ENCODE assay signal across 8 cellular contexts in genomic region chr22:39545310-39546063, GRCh38. TPM values are rescaled to one million over a fixed set of nuclear protein-coding genes. Genes with fewer than 3 reads are reported as not detected.
DNase-seq lines count a peak whose midpoint lies in the region; ATAC-seq, FAIRE-seq and TF ChIP-seq lines count a peak whose summit lies in the region.

No MANE protein-coding gene starts in this region.

- H3K9me2 ChIP-seq in OCI-LY7 (ENCODE audit: insufficient read depth, low read length) = no peaks in the 10 kb centered on the region

- H2BK5ac ChIP-seq in H9 (ENCODE audit: insufficient read length, low read length) = no peak overlapping the region
- no peak overlapping the region for H2BK5ac ChIP-seq in H1 (ENCODE audit: low read depth, low read length)

- H3K9ac ChIP-seq in H9 (ENCODE audit: extremely low read depth, insufficient read length, low read length) (no peak overlapping the region), H1 (replicated peaks in 1 of 4; ENCODE audit: extremely low read depth in 1 of 4, low read depth in 3 of 4, low read length in 3 of 4) (no peak overlapping the region)

- no peaks in the 10 kb centered on the region for H3K9me3 ChIP-seq in H9 (ENCODE audit: control insufficient read depth, low read depth, low read length)
- no peaks in the 10 kb centered on the region for H3K9me3 ChIP-seq in H1 (ENCODE audit: insufficient read depth in 2 of 2, low read depth in 1 of 2, low read length in 1 of 2)
- H3K9me3 ChIP-seq in OCI-LY7 (ENCODE audit: low read length) = no peaks in the 10 kb centered on the region

- BruUV-seq in OCI-LY7 (replicated peaks; lab: Mats Ljungman, UMichigan) = no TSS peak

- no peak overlapping the region for H4K5ac ChIP-seq in H9 (ENCODE audit: insufficient read length, low read depth, low read length)
- no peak overlapping the region for H4K5ac ChIP-seq in H1 (ENCODE audit: insufficient read length, low read depth, low read length)

- no peak overlapping the region for H3K56ac ChIP-seq in H9 (ENCODE audit: insufficient read length, low read depth, low read length)
- H3K56ac ChIP-seq in H1 (replicated peaks; ENCODE audit: insufficient read length, low read depth, low read length) = no peak overlapping the region

- no peaks in the 10 kb centered on the region for H3K79me1 ChIP-seq in H9 (ENCODE audit: insufficient read depth, low read depth, low read length, poor library complexity, severe bottlenecking)
- no peaks in the 10 kb centered on the region for H3K79me1 ChIP-seq in H1 (ENCODE audit: low read depth, low read length)

- peak; percentile 18 to 26; a peak in 2 of 4 replicates for TF ChIP-seq RAD21 in H1 (IDR thresholded peaks at IDR 0.05 in 1 of 2, conservative IDR thresholded peaks at IDR 0.05 in 1 of 2; ENCODE audit: low read depth in 2 of 2, low read length in 2 of 2)

- H3K4me3 Mint-ChIP-seq in H9 = peak overlapping the region in 1 of 2 experiments; percentile 22; a peak in 2 of 5 replicates

- H4K8ac ChIP-seq in H9 (replicated peaks; ENCODE audit: insufficient read length, low read depth, low read length) = no peak overlapping the region
- H4K8ac ChIP-seq in H1 (ENCODE audit: extremely low read depth, insufficient read depth, low read length) = no peak overlapping the region

- TF ChIP-seq POLR2A in H1 (IDR thresholded peaks at IDR 0.05; ENCODE audit: control extremely low read depth in 1 of 2, low read depth in 2 of 2, low read length in 2 of 2) (no peak), lower leg skin (IDR thresholded peaks at IDR 0.05) (no peak)

- H3K4me1 ChIP-seq in H9 (ENCODE audit: insufficient read depth, low read length) = no peaks in the 10 kb centered on the region
- H3K4me1 ChIP-seq in H1 (replicated peaks in 1 of 4; ENCODE audit: control insufficient read depth in 3 of 4, insufficient read depth in 4 of 4, low read length in 3 of 4) = no peaks in the 10 kb centered on the region; a peak in 1 of 7 replicates
- no peaks in the 10 kb centered on the region for H3K4me1 ChIP-seq in OCI-LY7 (ENCODE audit: insufficient read depth, low read length, poor library complexity, severe bottlenecking)

- H3K4me1 Mint-ChIP-seq in H9 = peaks cover 10 to 16% of the 10 kb centered on the region in 2 experiments

- H3K23me2 ChIP-seq in H9 (ENCODE audit: insufficient read length, low read depth, low read length, poor library complexity, severe bottlenecking) (no peaks in the 10 kb centered on the region), H1 (ENCODE audit: low read depth, low read length) (no peaks in the 10 kb centered on the region; the same call in 1 of the 2 replicates)

- DNase-seq in H9 (peak; percentile 83), H1 (ENCODE audit: low read depth in 1 of 2, low spot score in 2 of 2) (peak in 1 of 2 experiments; percentile 92), NCI-H146 treated with DMSO at 0.1 percent for 48 hours (lab: John Stamatoyannopoulos, UW; ENCODE audit: unreplicated experiment) (no peak), lower leg skin (ENCODE audit: low spot score in 2 of 2) (no peak), OCI-LY7 (ENCODE audit: low spot score) (no peak)
- peak; percentile 56 to 70 for DNase-seq in activated CD4-positive, alpha-beta T cell treated with anti-CD3 and anti-CD28 coated beads for 4 hours
- peak; percentile 49 for DNase-seq in stimulated activated CD4-positive, alpha-beta T cell treated with anti-CD3 and anti-CD28 coated beads, Interleukin-2, amount 100 ng/mL, for 4 hours (ENCODE audit: low read depth)

- H3K36me3 ChIP-seq in H1 (ENCODE audit: control insufficient read depth in 2 of 4, insufficient read depth in 4 of 4, low read length in 3 of 4) (no peaks in the 10 kb centered on the region), OCI-LY7 (ENCODE audit: insufficient read depth, low read length) (no peaks in the 10 kb centered on the region)

- H2AK5ac ChIP-seq in H9 (ENCODE audit: insufficient read length, low read length) (no peak overlapping the region), H1 (ENCODE audit: low read depth, low read length) (no peak overlapping the region)

- H3K23ac ChIP-seq in H9 (ENCODE audit: insufficient read length, low read depth, low read length) (no peak overlapping the region), H1 (ENCODE audit: insufficient read length) (no peak overlapping the region)

- H3K4me3 ChIP-seq in H1 (ENCODE audit: extremely low read depth in 1 of 4, insufficient read depth in 2 of 4, low read depth in 3 of 4, low read length in 4 of 4) (no peak overlapping the region), lower leg skin (ENCODE audit: low read depth, poor library complexity, severe bottlenecking) (no peak overlapping the region), OCI-LY7 (ENCODE audit: low read depth, low read length, poor library complexity, severe bottlenecking) (no peak overlapping the region)

- FAIRE-seq in H1 (lab: Jason Lieb, UNC) = peak; percentile 68

- CTCF ChIA-PET in H1 (lab: Charles Lee; ENCODE audit: partially characterized antibody) = interaction anchor here (0.8 to 8.2 kb wide), 15 partner anchors 9 to 490 kb away, joined by 3 to 50 read pairs (median 5); no protein-coding TSS in a partner anchor
- CTCF ChIA-PET in OCI-LY7 (lab: Charles Lee; ENCODE audit: unreplicated experiment) = no interaction called here

- peak overlapping the region; percentile 34 for H3K4me2 ChIP-seq in H9 (ENCODE audit: insufficient read depth, insufficient read length, low read length)
- no peak overlapping the region for H3K4me2 ChIP-seq in H1 (ENCODE audit: insufficient read depth in 1 of 2, low read depth in 2 of 2, low read length in 2 of 2)
- H3K4me2 ChIP-seq in OCI-LY7 (ENCODE audit: low read length) = no peak overlapping the region

- H3T11ph ChIP-seq in H9 (ENCODE audit: low read length) = no peak overlapping the region

- no peak overlapping the region for H2BK20ac ChIP-seq in H9 (ENCODE audit: low read depth, low read length, poor library complexity, severe bottlenecking)
- no peak overlapping the region for H2BK20ac ChIP-seq in H1 (ENCODE audit: low read length)

- H4K20me1 ChIP-seq in H9 (ENCODE audit: control insufficient read depth, insufficient read depth, insufficient read length) (no peaks in the 10 kb centered on the region), H1 (replicated peaks in 1 of 2; ENCODE audit: control insufficient read depth in 1 of 2, insufficient read depth in 2 of 2, low read length in 2 of 2) (peaks cover 0 to 3% of the 10 kb centered on the region in 2 experiments), OCI-LY7 (ENCODE audit: insufficient read depth, low read length) (no peaks in the 10 kb centered on the region)

- intact Hi-C loops in lower leg skin (cut with DNase I; ENCODE audit: low total_unique reads) = no loop called here
- intact Hi-C loops in OCI-LY7 (cut with micrococcal nuclease; ENCODE audit: unreplicated experiment) = no loop called here

- no peak for ATAC-seq in HG02642 (IDR thresholded peaks at IDR 0.05; ENCODE audit: poor library complexity, unreplicated experiment)

- WGBS in H9 (ENCODE audit: extremely low coverage, insufficient read length, low lambda C conversion rate) = no CpG with 5 or more reads among the region's 31 CpGs
- 42% methylated on average over 31 of the region's 31 CpGs; no CpG with 5 or more reads in 1 of the 2 experiments for WGBS in H1 (ENCODE audit: extremely low coverage in 1 of 2, insufficient coverage in 1 of 2, insufficient read length in 1 of 2, insufficient replicate concordance in 2 of 2, low coverage in 1 of 2, low lambda C conversion rate in 2 of 2, missing lambda C conversion rate in 1 of 2), 2 experiments
- 29 to 40% methylated on average over 25 to 31 of the region's 31 CpGs for WGBS in lower leg skin, 2 donors

- H3K27ac Mint-ChIP-seq in H9 = no peak overlapping the region

- H3K9me3 Mint-ChIP-seq in H9 = no peaks in the 10 kb centered on the region

- H2BK120ac ChIP-seq in H9 (ENCODE audit: low read depth, low read length, poor library complexity, severe bottlenecking) (no peak overlapping the region), H1 (replicated peaks; ENCODE audit: low read depth, low read length) (no peak overlapping the region)

- TF ChIP-seq CTCF in H9 (conservative IDR thresholded peaks at IDR 0.05) (no peak), H1 (IDR thresholded peaks at IDR 0.05; ENCODE audit: control extremely low read depth in 1 of 3, insufficient read depth in 1 of 3, low read depth in 1 of 3, low read length in 3 of 3) (no peak), lower leg skin (IDR thresholded peaks at IDR 0.05) (no peak), OCI-LY7 (conservative IDR thresholded peaks at IDR 0.05; ENCODE audit: low read length) (no peak)

- H4K91ac ChIP-seq in H9 (ENCODE audit: insufficient read length, low read depth, low read length) (no peak overlapping the region), H1 (replicated peaks; ENCODE audit: insufficient read length, low read length) (no peak overlapping the region)

- H3K14ac ChIP-seq in H9 (ENCODE audit: insufficient read depth, low read length) (no peak overlapping the region), H1 (ENCODE audit: insufficient read length) (no peak overlapping the region)

- TF ChIP-seq EP300 in H1 (IDR thresholded peaks at IDR 0.05; ENCODE audit: borderline replicate concordance in 1 of 2, low read depth in 2 of 2, low read length in 2 of 2) = no peak

- H3K27ac ChIP-seq in H9 (ENCODE audit: insufficient read length, low read depth, low read length) = no peak overlapping the region
- H3K27ac ChIP-seq in H1 (ENCODE audit: low read depth, low read length) = no peak overlapping the region
- H3K27ac ChIP-seq in OCI-LY7 (ENCODE audit: low read depth, low read length, poor library complexity, severe bottlenecking) = no peak overlapping the region

- no peaks in the 10 kb centered on the region for H3K36me3 Mint-ChIP-seq in H9 (ENCODE audit: insufficient read depth in 1 of 3, low read depth in 3 of 3)

- H2AFZ ChIP-seq in H9 (ENCODE audit: low read length) (no peak overlapping the region), H1 (ENCODE audit: low read length) (no peak overlapping the region), OCI-LY7 (ENCODE audit: low read length) (no peak overlapping the region)

- no peak overlapping the region for H3K4ac ChIP-seq in H9 (ENCODE audit: low read depth, low read length)
- H3K4ac ChIP-seq in H1 (replicated peaks; ENCODE audit: insufficient read length, low read depth, low read length) = no peak overlapping the region

- no peak overlapping the region for H2BK12ac ChIP-seq in H9 (ENCODE audit: insufficient read length, low read depth, low read length)
- no peak overlapping the region for H2BK12ac ChIP-seq in H1 (ENCODE audit: low read depth, low read length)

- POLR2A ChIA-PET in H1 (lab: Charles Lee; ENCODE audit: partially characterized antibody) (interaction anchor here (0.6 to 1.2 kb wide), 2 partner anchors 28 to 211 kb away, joined by 3 read pairs; no protein-coding TSS in a partner anchor), OCI-LY7 (lab: Charles Lee) (no interaction called here)

- H3K18ac ChIP-seq in H9 (ENCODE audit: insufficient read length, low read depth, low read length) = no peak overlapping the region
- peak overlapping the region; percentile 48; the same call in 1 of the 2 replicates for H3K18ac ChIP-seq in H1 (ENCODE audit: extremely low read depth, low read length)

- H3K79me2 ChIP-seq in H9 (ENCODE audit: insufficient read depth, low read length) (no peaks in the 10 kb centered on the region), H1 (ENCODE audit: control insufficient read depth in 1 of 2, insufficient read depth in 2 of 2, low read length in 2 of 2) (no peaks in the 10 kb centered on the region), OCI-LY7 (ENCODE audit: insufficient read depth, low read depth, low read length) (no peaks in the 10 kb centered on the region)

- peaks cover 79% of the 10 kb centered on the region for H3K27me3 Mint-ChIP-seq in H9 (ENCODE audit: low read depth)

- no peak overlapping the region for H2BK15ac ChIP-seq in H9 (ENCODE audit: low read depth, low read length)
- no peak overlapping the region for H2BK15ac ChIP-seq in H1 (ENCODE audit: low read length)

- no peaks in the 10 kb centered on the region; the same call in 1 of the 2 replicates for H3K27me3 ChIP-seq in H9 (ENCODE audit: insufficient read depth, low read length)
- H3K27me3 ChIP-seq in H1 (replicated peaks in 1 of 4; ENCODE audit: control insufficient read depth in 3 of 4, extremely low read depth in 1 of 4, insufficient read depth in 3 of 4, low read length in 3 of 4) = peaks cover 0 to 15% (median 11%) of the 10 kb centered on the region in 4 experiments; a peak in 6 of 7 replicates

RNA-seq across cellular contexts. Expression of gene RPS19BP1, which starts 12.9 kb away (rescaled TPM):
- total RNA-seq in H9 (2021) (65.0 and 72.2 TPM in 2 replicates), lower leg skin (100 to 1,000 TPM in 3 of 4 donors, 10 to 100 TPM in 1; 93.4 to 157 (median 121) TPM), OCI-LY7 (2022) (78.6 and 88.1 TPM in 2 replicates)
- total RNA-seq in H1 (2021; fragmentation: NEBNext Ultra II Directional; extraction: Animal tissue kit (Norgen Biotek cat#: 25700)) = 77.5 and 77.9 TPM in 2 replicates
- 97.9 and 120 TPM in 2 replicates for polyA plus RNA-seq in H1 (2011; rRNA removed)
- 120 TPM for polyA plus RNA-seq in H1 (2011; cell fraction: cytosol; rRNA removed)
- polyA plus RNA-seq in H1 (2011; cell fraction: nucleus; rRNA removed) = 94.6 TPM
- polyA plus RNA-seq in H1 (2012, experiment 1 of 2) = 79.6 to 99.4 TPM (median 89.0 TPM) in 4 replicates
- 100 TPM for polyA plus RNA-seq in H1 (2012, experiment 2 of 2)
- 71.2 TPM for polyA plus RNA-seq in H1 (2013, experiment 1 of 2)
- 71.6 TPM for polyA plus RNA-seq in H1 (2013, experiment 2 of 2)
- 7.8 and 8.1 TPM in 2 replicates for polyA minus RNA-seq in H1 (2011; rRNA and poly(A)+ RNA removed)
- 16.2 TPM for polyA minus RNA-seq in H1 (2011; cell fraction: cytosol; rRNA and poly(A)+ RNA removed)
- 23.8 TPM for polyA minus RNA-seq in H1 (2011; cell fraction: nucleus; rRNA and poly(A)+ RNA removed)
- 148 and 185 TPM in 2 replicates for total RNA-seq in OCI-LY7 (2014; rRNA removed; shearing (Covaris generic))

RNA-seq across cellular contexts. Expression of gene CACNA1I, which starts 25.1 kb away (rescaled TPM):
- total RNA-seq in H9 (2021) (0.50 and 0.53 TPM in 2 replicates), lower leg skin (under 1 TPM; 0.13 to 0.27 (median 0.21) TPM), OCI-LY7 (2022) (0.17 TPM in 1 of 2 replicates, not detected in the other)
- 1.2 and 1.3 TPM in 2 replicates for total RNA-seq in H1 (2021; fragmentation: NEBNext Ultra II Directional; extraction: Animal tissue kit (Norgen Biotek cat#: 25700))
- polyA plus RNA-seq in H1 (2011; rRNA removed) = 0.77 and 1.3 TPM in 2 replicates
- 1.2 TPM for polyA plus RNA-seq in H1 (2011; cell fraction: cytosol; rRNA removed)
- 7.1 TPM for polyA plus RNA-seq in H1 (2011; cell fraction: nucleus; rRNA removed)
- polyA plus RNA-seq in H1 (2012, experiment 1 of 2) = 0.91 to 1.4 TPM (median 1.2 TPM) in 4 replicates
- polyA plus RNA-seq in H1 (2012, experiment 2 of 2) = 0.71 TPM
- 1.3 TPM for polyA plus RNA-seq in H1 (2013, experiment 1 of 2)
- 1.3 TPM for polyA plus RNA-seq in H1 (2013, experiment 2 of 2)
- 1.00 and 1.3 TPM in 2 replicates for polyA minus RNA-seq in H1 (2011; rRNA and poly(A)+ RNA removed)
- polyA minus RNA-seq in H1 (2011; cell fraction: cytosol; rRNA and poly(A)+ RNA removed) = 0.95 TPM
- 1.6 TPM for polyA minus RNA-seq in H1 (2011; cell fraction: nucleus; rRNA and poly(A)+ RNA removed)
- 0.03 TPM in 2 replicates for total RNA-seq in OCI-LY7 (2014; rRNA removed; shearing (Covaris generic))

RNA-seq across cellular contexts. Expression of gene ATF4, which starts 25.1 kb away (rescaled TPM):
- total RNA-seq in H9 (2021) (455 TPM in 2 replicates), lower leg skin (100 to 1,000 TPM; 214 to 336 (median 309) TPM), OCI-LY7 (2022) (732 and 779 TPM in 2 replicates)
- total RNA-seq in H1 (2021; fragmentation: NEBNext Ultra II Directional; extraction: Animal tissue kit (Norgen Biotek cat#: 25700)) = 543 and 553 TPM in 2 replicates
- 685 and 704 TPM in 2 replicates for polyA plus RNA-seq in H1 (2011; rRNA removed)
- 868 TPM for polyA plus RNA-seq in H1 (2011; cell fraction: cytosol; rRNA removed)
- 703 TPM for polyA plus RNA-seq in H1 (2011; cell fraction: nucleus; rRNA removed)
- 598 to 685 TPM (median 617 TPM) in 4 replicates for polyA plus RNA-seq in H1 (2012, experiment 1 of 2)
- 699 TPM for polyA plus RNA-seq in H1 (2012, experiment 2 of 2)
- 476 TPM for polyA plus RNA-seq in H1 (2013, experiment 1 of 2)
- 475 TPM for polyA plus RNA-seq in H1 (2013, experiment 2 of 2)
- polyA minus RNA-seq in H1 (2011; rRNA and poly(A)+ RNA removed) = 314 and 359 TPM in 2 replicates
- 150 TPM for polyA minus RNA-seq in H1 (2011; cell fraction: cytosol; rRNA and poly(A)+ RNA removed)
- 255 TPM for polyA minus RNA-seq in H1 (2011; cell fraction: nucleus; rRNA and poly(A)+ RNA removed)
- 716 and 720 TPM in 2 replicates for total RNA-seq in OCI-LY7 (2014; rRNA removed; shearing (Covaris generic))

RNA-seq across cellular contexts. Expression of gene MIEF1, which starts 43.4 kb away (rescaled TPM):
- total RNA-seq in H9 (2021) = 32.6 and 34.7 TPM in 2 replicates
- 31.4 and 32.7 TPM in 2 replicates for total RNA-seq in H1 (2021; fragmentation: NEBNext Ultra II Directional; extraction: Animal tissue kit (Norgen Biotek cat#: 25700))
- polyA plus RNA-seq in H1 (2011; rRNA removed) = 16.8 and 21.0 TPM in 2 replicates
- 16.4 TPM for polyA plus RNA-seq in H1 (2011; cell fraction: cytosol; rRNA removed)
- polyA plus RNA-seq in H1 (2011; cell fraction: nucleus; rRNA removed) = 18.5 TPM
- 22.0 to 25.2 TPM (median 22.9 TPM) in 4 replicates for polyA plus RNA-seq in H1 (2012, experiment 1 of 2)
- 14.3 TPM for polyA plus RNA-seq in H1 (2012, experiment 2 of 2)
- polyA plus RNA-seq in H1 (2013, experiment 1 of 2) = 18.5 TPM
- polyA plus RNA-seq in H1 (2013, experiment 2 of 2) = 18.4 TPM
- 36.0 and 36.1 TPM in 2 replicates for polyA minus RNA-seq in H1 (2011; rRNA and poly(A)+ RNA removed)
- polyA minus RNA-seq in H1 (2011; cell fraction: cytosol; rRNA and poly(A)+ RNA removed) = 17.9 TPM
- 17.9 TPM for polyA minus RNA-seq in H1 (2011; cell fraction: nucleus; rRNA and poly(A)+ RNA removed)
- 10 to 100 TPM; 12.8 to 27.1 (median 20.2) TPM for total RNA-seq in lower leg skin
- total RNA-seq in OCI-LY7 (2014; rRNA removed; shearing (Covaris generic)) = 32.5 and 34.1 TPM in 2 replicates
- 51.9 and 55.0 TPM in 2 replicates for total RNA-seq in OCI-LY7 (2022)

Comparison
In these comparisons a context has a peak if more than half of its experiments do, and no peak if none do; other contexts are left out.
1. DNase-seq: peak in H9 (single experiment), activated CD4-positive, alpha-beta T cell treated with anti-CD3 and anti-CD28 coated beads for 4 hours (2 of 2) and stimulated activated CD4-positive, alpha-beta T cell treated with anti-CD3 and anti-CD28 coated beads, Interleukin-2, amount 100 ng/mL, for 4 hours (single experiment); none in NCI-H146 treated with DMSO at 0.1 percent for 48 hours (single experiment), lower leg skin (0 of 2) and OCI-LY7 (single experiment).